ENCODE assay signal across 19 cellular contexts in genomic region chr12:26686438-26686837, GRCh38.
A peak's percentile ranks its signal among the peaks of the same experiment; 100 is the strongest.
DNase-seq lines count a peak whose midpoint lies in the region; ATAC-seq, FAIRE-seq and TF ChIP-seq lines count a peak whose summit lies in the region.
"Had no signal": no experiment of that assay in that cellular context is flagged by ENCODE, and none has a peak within 500 bp of the region (broad histone marks: within the 10 kb centered on the region; RNA-seq: fewer than 3 reads in every experiment).

No MANE protein-coding gene starts in this region.

- TF ChIP-seq RAD21 in H1 (IDR thresholded peaks at IDR 0.05 in 1 of 2, conservative IDR thresholded peaks at IDR 0.05 in 1 of 2; ENCODE audit: low read depth in 2 of 2, low read length in 2 of 2) (no peak), HepG2 (CRISPR knock-in tag; IDR thresholded peaks at IDR 0.05) (no peak)

- no peak overlapping the region for H3K4me3 ChIP-seq in LNCaP clone FGC (ENCODE audit: low read depth, low read length)
- no peak overlapping the region for H3K4me3 ChIP-seq in H1 (ENCODE audit: extremely low read depth in 1 of 4, insufficient read depth in 2 of 4, low read depth in 3 of 4, low read length in 4 of 4)
- H3K4me3 ChIP-seq in HepG2 (replicated peaks in 1 of 3; ENCODE audit: insufficient read depth in 1 of 3, low read depth in 2 of 3, low read length in 3 of 3) = no peak overlapping the region
- no peak overlapping the region for H3K4me3 ChIP-seq in mesendoderm (ENCODE audit: low read length)
- H3K4me3 ChIP-seq in ovary = no peak overlapping the region
- H3K4me3 ChIP-seq: BLaER1 had no signal

- intact Hi-C loops in HepG2 (cut with micrococcal nuclease; ENCODE audit: unreplicated experiment) = no loop called here
- intact Hi-C loops in ovary (cut with DNase I) = no loop called here

- in situ Hi-C loops in HepG2 (cut with HindIII; ENCODE audit: extremely low pct_ligation_motif_present, low pct_unique_long_range_greater_than_20kb) = no loop called here

- 87% methylated on average over 4 of the region's 4 CpGs; no CpG with 5 or more reads in 1 of the 2 experiments for WGBS in H1 (ENCODE audit: extremely low coverage in 1 of 2, insufficient coverage in 1 of 2, insufficient read length in 1 of 2, insufficient replicate concordance in 2 of 2, low coverage in 1 of 2, low lambda C conversion rate in 2 of 2, missing lambda C conversion rate in 1 of 2), 2 experiments
- WGBS in HepG2 (ENCODE audit: low lambda C conversion rate) = 91% methylated on average over 4 of the region's 4 CpGs
- WGBS in mesendoderm (ENCODE audit: extremely low coverage, insufficient coverage, low lambda C conversion rate) = no CpG with 5 or more reads among the region's 4 CpGs
- 66 to 70% (median 68%) methylated on average over 4 of the region's 4 CpGs for WGBS in ovary, 3 donors

- H3K4me2 ChIP-seq in H1 (ENCODE audit: insufficient read depth in 1 of 2, low read depth in 2 of 2, low read length in 2 of 2) (no peak overlapping the region), HepG2 (ENCODE audit: low read depth, low read length) (no peak overlapping the region), mesendoderm (ENCODE audit: low read length) (no peak overlapping the region)
- H3K4me2 ChIP-seq: BLaER1 had no signal

- no peak for TF ChIP-seq EP300 in H1 (IDR thresholded peaks at IDR 0.05; ENCODE audit: borderline replicate concordance in 1 of 2, low read depth in 2 of 2, low read length in 2 of 2)
- no peak for TF ChIP-seq EP300 in HepG2 (IDR thresholded peaks at IDR 0.05; ENCODE audit: low read depth in 2 of 2, low read length in 2 of 2)
- no peak for TF ChIP-seq EP300 in HepG2 (CRISPR knock-in tag; IDR thresholded peaks at IDR 0.05; ENCODE audit: borderline replicate concordance)
- no peak for TF ChIP-seq EP300 in ovary (IDR thresholded peaks at IDR 0.05)

- no TSS peak for BruUV-seq in HepG2 (replicated peaks; lab: Mats Ljungman, UMichigan)

- H3K9me3 ChIP-seq in H1 (ENCODE audit: insufficient read depth in 2 of 2, low read depth in 1 of 2, low read length in 1 of 2) = peaks cover 0 to 7% of the 10 kb centered on the region in 2 experiments; a peak in 1 of 4 replicates
- no peaks in the 10 kb centered on the region for H3K9me3 ChIP-seq in HepG2 (ENCODE audit: low read length)
- no peaks in the 10 kb centered on the region for H3K9me3 ChIP-seq in ovary

- H4K5ac ChIP-seq in H1 (ENCODE audit: insufficient read length, low read depth, low read length) (no peak overlapping the region), mesendoderm (ENCODE audit: low read length) (no peak overlapping the region)

- H3K9ac ChIP-seq in H1 (replicated peaks in 1 of 4; ENCODE audit: extremely low read depth in 1 of 4, low read depth in 3 of 4, low read length in 3 of 4) (no peak overlapping the region), HepG2 (ENCODE audit: insufficient read depth, low read depth, low read length) (no peak overlapping the region), mesendoderm (ENCODE audit: low read length) (no peak overlapping the region)
- H3K9ac ChIP-seq: BLaER1 had no signal

- no peak overlapping the region for H3K18ac ChIP-seq in H1 (ENCODE audit: extremely low read depth, low read length)
- H3K18ac ChIP-seq in mesendoderm (ENCODE audit: low read length) = peak overlapping the region; percentile 68

- DNase-seq in LNCaP clone FGC (ENCODE audit: low read depth) (peak; percentile 86), H1 (ENCODE audit: low read depth in 1 of 2, low spot score in 2 of 2) (no peak), HepG2 (ENCODE audit: low spot score) (no peak), mesendoderm (no peak), NCI-H2171 treated with DMSO at 0.1 percent for 48 hours (lab: John Stamatoyannopoulos, UW) (no peak), ovary (no peak)
- DNase-seq: 8988T; CD4-positive, alpha-beta memory T cell; DMS153; DMS79; GDM1; GOT3; H9 had no signal

- H2AK5ac ChIP-seq in H1 (ENCODE audit: low read depth, low read length) (no peak overlapping the region), mesendoderm (ENCODE audit: low read length) (no peak overlapping the region)

- H2BK12ac ChIP-seq in H1 (ENCODE audit: low read depth, low read length) = no peak overlapping the region

- H3K23ac ChIP-seq in H1 (ENCODE audit: insufficient read length) (no peak overlapping the region), mesendoderm (ENCODE audit: low read length) (no peak overlapping the region)

- H3K56ac ChIP-seq in H1 (replicated peaks; ENCODE audit: insufficient read length, low read depth, low read length) (no peak overlapping the region), mesendoderm (ENCODE audit: low read length) (no peak overlapping the region)

- TF ChIP-seq POLR2A in H1 (IDR thresholded peaks at IDR 0.05; ENCODE audit: control extremely low read depth in 1 of 2, low read depth in 2 of 2, low read length in 2 of 2) (no peak), HepG2 (IDR thresholded peaks at IDR 0.05; ENCODE audit: insufficient read depth in 1 of 2, low read depth in 2 of 2, low read length in 2 of 2) (no peak), ovary (IDR thresholded peaks at IDR 0.05) (no peak)

- ATAC-seq in HepG2 (no peak), SK-N-SH treated with all-trans-retinoic acid at 6 μM for 48 hours (no peak), GM21786 (IDR thresholded peaks at IDR 0.05; ENCODE audit: unreplicated experiment) (no peak)

- peaks cover 0 to 21% (median 11%) of the 10 kb centered on the region in 4 experiments; a peak in 5 of 8 replicates for H3K36me3 ChIP-seq in H1 (ENCODE audit: control insufficient read depth in 2 of 4, insufficient read depth in 4 of 4, low read length in 3 of 4)
- H3K36me3 ChIP-seq in HepG2 (replicated peaks in 1 of 2; ENCODE audit: control insufficient read depth in 1 of 2, insufficient read depth in 2 of 2, low read length in 2 of 2) = peaks cover 20 to 66% of the 10 kb centered on the region in 2 experiments
- no peaks in the 10 kb centered on the region for H3K36me3 ChIP-seq in mesendoderm (ENCODE audit: control insufficient read depth, insufficient read depth, low read length)
- no peaks in the 10 kb centered on the region for H3K36me3 ChIP-seq in ovary

- peaks cover 2% of the 10 kb centered on the region; the same call in 1 of the 2 replicates for H3K79me1 ChIP-seq in H1 (ENCODE audit: low read depth, low read length)
- H3K79me1 ChIP-seq in mesendoderm (ENCODE audit: low read length) = no peaks in the 10 kb centered on the region

- H2BK20ac ChIP-seq in H1 (ENCODE audit: low read length) = no peak overlapping the region; the same call in 1 of the 2 replicates

- H3K79me2 ChIP-seq in H1 (ENCODE audit: control insufficient read depth in 1 of 2, insufficient read depth in 2 of 2, low read length in 2 of 2) (no peaks in the 10 kb centered on the region), HepG2 (ENCODE audit: insufficient read depth, low read length) (peaks cover 7% of the 10 kb centered on the region), mesendoderm (ENCODE audit: control insufficient read depth, insufficient read depth, low read length) (no peaks in the 10 kb centered on the region)

- POLR2A ChIA-PET in H1 (lab: Charles Lee; ENCODE audit: partially characterized antibody) (no interaction called here), HepG2 (lab: Yijun Ruan, JAX) (no interaction called here)

- no peak overlapping the region for H3K14ac ChIP-seq in H1 (ENCODE audit: insufficient read length)

- H4K20me1 ChIP-seq in H1 (replicated peaks in 1 of 2; ENCODE audit: control insufficient read depth in 1 of 2, insufficient read depth in 2 of 2, low read length in 2 of 2) = no peaks in the 10 kb centered on the region
- H4K20me1 ChIP-seq in HepG2 (ENCODE audit: insufficient read depth, low read length) = no peaks in the 10 kb centered on the region; the same call in 1 of the 2 replicates
- H4K20me1 ChIP-seq: BLaER1 had no signal

- H3K27me3 ChIP-seq in H1 (replicated peaks in 1 of 4; ENCODE audit: control insufficient read depth in 3 of 4, extremely low read depth in 1 of 4, insufficient read depth in 3 of 4, low read length in 3 of 4) (no peaks in the 10 kb centered on the region), HepG2 (ENCODE audit: control insufficient read depth in 1 of 2, insufficient read depth in 2 of 2, low read length in 2 of 2) (no peaks in the 10 kb centered on the region), mesendoderm (ENCODE audit: insufficient read depth, low read length, poor library complexity) (no peaks in the 10 kb centered on the region), ovary (no peaks in the 10 kb centered on the region)
- H3K27me3 ChIP-seq: BLaER1 had no signal

- no peaks in the 10 kb centered on the region for H3K23me2 ChIP-seq in H1 (ENCODE audit: low read depth, low read length)

- no peak for TF ChIP-seq CTCF in LNCaP clone FGC (IDR thresholded peaks at IDR 0.05; ENCODE audit: control insufficient read depth, extremely low read depth, insufficient read depth)
- no peak for TF ChIP-seq CTCF in H1 (IDR thresholded peaks at IDR 0.05; ENCODE audit: control extremely low read depth in 1 of 3, insufficient read depth in 1 of 3, low read depth in 1 of 3, low read length in 3 of 3)
- no peak for TF ChIP-seq CTCF in HepG2 (CRISPR knock-in tag; IDR thresholded peaks at IDR 0.05)
- no peak for TF ChIP-seq CTCF in ovary (IDR thresholded peaks at IDR 0.05)

- H3K4me1 ChIP-seq in H1 (replicated peaks in 1 of 4; ENCODE audit: control insufficient read depth in 3 of 4, insufficient read depth in 4 of 4, low read length in 3 of 4) (peaks cover 0 to 4% (median 1%) of the 10 kb centered on the region in 4 experiments; a peak in 3 of 7 replicates), HepG2 (ENCODE audit: insufficient read depth, low read length) (peaks cover 46% of the 10 kb centered on the region), mesendoderm (ENCODE audit: control insufficient read depth, low read depth, low read length) (peaks cover 3% of the 10 kb centered on the region), ovary (ENCODE audit: insufficient read depth) (no peaks in the 10 kb centered on the region)
- H3K4me1 ChIP-seq: BLaER1 had no signal

- H4K91ac ChIP-seq in H1 (replicated peaks; ENCODE audit: insufficient read length, low read length) = peak overlapping the region; percentile 47

- H2BK5ac ChIP-seq in H1 (ENCODE audit: low read depth, low read length) = no peak overlapping the region
- H2BK5ac ChIP-seq in mesendoderm (ENCODE audit: low read length) = no peak overlapping the region

- FAIRE-seq in H1 (lab: Jason Lieb, UNC) (no peak), HepG2 (lab: Jason Lieb, UNC) (no peak)
- FAIRE-seq: GM12892, GM18507, HTR-8/SVneo had no signal

- H3K4ac ChIP-seq in H1 (replicated peaks; ENCODE audit: insufficient read length, low read depth, low read length) (no peak overlapping the region), mesendoderm (ENCODE audit: low read depth, low read length) (no peak overlapping the region)

- CTCF ChIA-PET in H1 (lab: Charles Lee; ENCODE audit: partially characterized antibody) = no interaction called here
- CTCF ChIA-PET in HepG2 (lab: Yijun Ruan, JAX; ENCODE audit: low intra/inter-chr PET ratio, low total read pairs) = no interaction called here

- H2AFZ ChIP-seq in H1 (ENCODE audit: low read length) = no peak overlapping the region
- H2AFZ ChIP-seq in HepG2 (ENCODE audit: low read length) = no peak overlapping the region

- H2BK15ac ChIP-seq in H1 (ENCODE audit: low read length) = no peak overlapping the region
- no peak overlapping the region for H2BK15ac ChIP-seq in mesendoderm (replicated peaks; ENCODE audit: low read depth)

- no peak overlapping the region for H4K8ac ChIP-seq in H1 (ENCODE audit: extremely low read depth, insufficient read depth, low read length)
- H4K8ac ChIP-seq in mesendoderm (ENCODE audit: low read depth, low read length) = no peak overlapping the region

- H2BK120ac ChIP-seq in H1 (replicated peaks; ENCODE audit: low read depth, low read length) = no peak overlapping the region
- no peak overlapping the region for H2BK120ac ChIP-seq in mesendoderm (ENCODE audit: low read depth, low read length)

- H3K27ac ChIP-seq in H1 (ENCODE audit: low read depth, low read length) (no peak overlapping the region), HepG2 (ENCODE audit: extremely low read length, insufficient read depth, low read length) (no peak overlapping the region), mesendoderm (ENCODE audit: low read depth, low read length) (no peak overlapping the region), ovary (no peak overlapping the region)
- H3K27ac ChIP-seq: BLaER1 had no signal
